ENCODE assay signal across 8 cellular contexts in genomic region chr16:56988161-56988947, GRCh38. TPM values are rescaled to one million over a fixed set of nuclear protein-coding genes. Genes with fewer than 3 reads are reported as not detected.
DNase-seq lines count a peak whose midpoint lies in the region; ATAC-seq and TF ChIP-seq lines count a peak whose summit lies in the region.

No MANE protein-coding gene starts in this region.

- TF ChIP-seq CTCF in Caco-2 (IDR thresholded peaks at IDR 0.05; ENCODE audit: insufficient read depth in 1 of 2, low read depth in 1 of 2, low read length in 1 of 2, severe bottlenecking in 1 of 2, unreplicated experiment in 1 of 2) (no peak), Panc1 (IDR thresholded peaks at IDR 0.05) (no peak), esophagus squamous epithelium (IDR thresholded peaks at IDR 0.05) (no peak), prostate gland (IDR thresholded peaks at IDR 0.05) (no peak)

- H3K36me3 Mint-ChIP-seq in Caco-2 (ENCODE audit: insufficient read depth, unreplicated experiment): no peaks in the 10 kb centered on the region

- no peak for ATAC-seq in Panc1
- ATAC-seq in HG03139 (IDR thresholded peaks at IDR 0.05; ENCODE audit: unreplicated experiment): no peak

- DNase-seq in Caco-2 (peak in 1 of 2 experiments; percentile 27), Panc1 (ENCODE audit: low read depth, low spot score) (no peak), esophagus squamous epithelium (lab: John Stamatoyannopoulos, UW) (no peak), prostate gland (ENCODE audit: low spot score) (no peak), T-helper 9 cell (no peak), NCI-H345 treated with DMSO at 0.1 percent for 48 hours (lab: John Stamatoyannopoulos, UW; ENCODE audit: unreplicated experiment) (no peak)
- DNase-seq in stimulated activated CD4-positive, alpha-beta T cell treated with anti-CD3 and anti-CD28 coated beads, Interleukin-1b, Interleukin-23, amount 100 ng/mL, for 48 hours: no peak

- CTCF ChIA-PET in Caco-2 (lab: Charles Lee): no interaction called here
- CTCF ChIA-PET in Panc1 (lab: Charles Lee): no interaction called here

- WGBS in esophagus squamous epithelium, 2 donors: 51 to 93% methylated on average over 3 to 6 of the region's 6 CpGs
- WGBS in prostate gland: 89% methylated on average over 6 of the region's 6 CpGs

- peak in 1 of 4 donors; percentile 9 for TF ChIP-seq POLR2A in esophagus squamous epithelium (IDR thresholded peaks at IDR 0.05)
- no peak for TF ChIP-seq POLR2A in prostate gland (IDR thresholded peaks at IDR 0.05)

- H3K4me3 Mint-ChIP-seq in Caco-2 (ENCODE audit: unreplicated experiment): peak overlapping the region; percentile 88

- peaks cover 15% of the 10 kb centered on the region for H3K4me1 Mint-ChIP-seq in Caco-2 (ENCODE audit: low read depth, unreplicated experiment)

- H3K27me3 ChIP-seq in Caco-2 (replicated peaks; ENCODE audit: control insufficient read depth, insufficient read depth, low read length) (peaks cover 3% of the 10 kb centered on the region; the same call in 1 of the 2 replicates), Panc1 (ENCODE audit: control insufficient read depth, insufficient read depth, low read length) (no peaks in the 10 kb centered on the region), esophagus squamous epithelium (no peaks in the 10 kb centered on the region), prostate gland (replicated peaks; ENCODE audit: insufficient read depth) (no peaks in the 10 kb centered on the region)

- 0 out of 2 replicates have a peak, but pooled peaks cover 2% of the 10 kb centered on the region for H3K36me3 ChIP-seq in Caco-2 (ENCODE audit: control insufficient read depth, insufficient read depth, low read length)
- no peaks in the 10 kb centered on the region for H3K36me3 ChIP-seq in Panc1 (ENCODE audit: control insufficient read depth, insufficient read depth, low read length)
- no peaks in the 10 kb centered on the region for H3K36me3 ChIP-seq in esophagus squamous epithelium
- H3K36me3 ChIP-seq in prostate gland: no peaks in the 10 kb centered on the region

- H3K4me1 ChIP-seq in Caco-2 (peaks cover 10% of the 10 kb centered on the region), Panc1 (ENCODE audit: control insufficient read depth, insufficient read depth, low read length) (peaks cover 3% of the 10 kb centered on the region; the same call in 1 of the 2 replicates), esophagus squamous epithelium (peaks cover 26 to 81% (median 54%) of the 10 kb centered on the region in 3 donors), prostate gland (replicated peaks) (peaks cover 4% of the 10 kb centered on the region)

- H3K4me3 ChIP-seq in Caco-2 (ENCODE audit: low read depth, low read length) (no peak overlapping the region), Panc1 (ENCODE audit: low read depth in 2 of 2, low read length in 2 of 2) (peak overlapping the region in 1 of 2 experiments; percentile 55; a peak in 2 of 4 replicates), esophagus squamous epithelium (peak overlapping the region; percentile 70 to 79 (median 74)), prostate gland (peak overlapping the region; percentile 57 to 78)

- H3K9me3 Mint-ChIP-seq in Caco-2 (ENCODE audit: unreplicated experiment): no peaks in the 10 kb centered on the region

- H3K9me3 ChIP-seq in Caco-2 (no peaks in the 10 kb centered on the region), Panc1 (ENCODE audit: control insufficient read depth, insufficient read depth, low read depth, low read length) (no peaks in the 10 kb centered on the region), esophagus squamous epithelium (no peaks in the 10 kb centered on the region), prostate gland (no peaks in the 10 kb centered on the region)

- POLR2A ChIA-PET in Caco-2 (lab: Charles Lee): no interaction called here
- POLR2A ChIA-PET in Panc1 (lab: Charles Lee): no interaction called here

- in situ Hi-C loops in Panc1 (cut with HindIII; ENCODE audit: low pct_unique_long_range_greater_than_20kb, low sequenced_read_pairs): no loop called here

- no peak overlapping the region for H3K27ac Mint-ChIP-seq in Caco-2 (ENCODE audit: unreplicated experiment)

- H3K27ac ChIP-seq in Panc1 (ENCODE audit: low read length) (0 out of 2 replicates have a peak overlapping the region, but pooled peaks have one; percentile 79), esophagus squamous epithelium (peak overlapping the region; percentile 80 to 93 (median 88)), prostate gland (peak overlapping the region; percentile 67 to 73)

- peaks cover 3% of the 10 kb centered on the region for H3K27me3 Mint-ChIP-seq in Caco-2 (ENCODE audit: insufficient read depth, unreplicated experiment)

- intact Hi-C loops in Caco-2 (cut with micrococcal nuclease; ENCODE audit: unreplicated experiment): no loop called here
- intact Hi-C loops in Panc1 (cut with micrococcal nuclease; ENCODE audit: unreplicated experiment): no loop called here
- intact Hi-C loops in esophagus squamous epithelium (cut with DNase I): no loop called here
- intact Hi-C loops in prostate gland (cut with DNase I): loop anchor here (2.0 kb wide), 1 partner anchor 56 kb away; the partner anchor contains the start of gene HERPUD1

- BruUV-seq in Caco-2 (replicated peaks; lab: Mats Ljungman, UMichigan): no TSS peak
- BruUV-seq in Panc1 (replicated peaks; lab: Mats Ljungman, UMichigan): no TSS peak

RNA-seq across cellular contexts. Expression of gene NLRC5, which starts 1.0 kb away (rescaled TPM):
- 1.6 and 1.9 TPM in 2 replicates for total RNA-seq in Caco-2 (2022)
- total RNA-seq in Panc1 (2021; ENCODE audit: unreplicated experiment): 8.8 TPM
- polyA plus RNA-seq in Panc1 (2012; ENCODE audit: insufficient read length): 3.6 TPM
- 10 to 100 TPM in 3 of 4 donors, 1 to 10 TPM in 1; 7.7 to 25.2 (median 14.1) TPM for total RNA-seq in esophagus squamous epithelium
- total RNA-seq in prostate gland: 10 to 100 TPM in 1 of 2 donors, 1 to 10 TPM in 1; 9.5 to 31.2 TPM

RNA-seq across cellular contexts. Expression of gene CETP, which starts 26.6 kb away (rescaled TPM):
- not detected in 2 replicates for total RNA-seq in Caco-2 (2022)
- not detected for total RNA-seq in Panc1 (2021; ENCODE audit: unreplicated experiment)
- polyA plus RNA-seq in Panc1 (2012; ENCODE audit: insufficient read length): not detected
- total RNA-seq in esophagus squamous epithelium: under 1 TPM in 3 of 4 donors, not detected in 1; 0.19 to 0.32 (median 0.31) TPM
- total RNA-seq in prostate gland: under 1 TPM in 1 of 2 donors, not detected in 1; 0.40 TPM

RNA-seq across cellular contexts. Expression of gene HERPUD1, which starts 56.4 kb away (rescaled TPM):
- 240 and 296 TPM in 2 replicates for total RNA-seq in Caco-2 (2022)
- 45.2 TPM for total RNA-seq in Panc1 (2021; ENCODE audit: unreplicated experiment)
- 32.4 TPM for polyA plus RNA-seq in Panc1 (2012; ENCODE audit: insufficient read length)
- 10 to 100 TPM; 40.6 to 81.3 (median 43.9) TPM for total RNA-seq in esophagus squamous epithelium
- total RNA-seq in prostate gland: 100 to 1,000 TPM; 365 to 952 TPM
